Comparison of ENCODE assay signal across 11 cellular contexts in genomic region chr3:186616299-186616617, GRCh38. TPM values are rescaled to one million over a fixed set of nuclear protein-coding genes. Genes with fewer than 3 reads are reported as not detected.
A peak's percentile ranks its signal among the peaks of the same experiment; 100 is the strongest.
DNase-seq lines count a peak whose midpoint lies in the region; ATAC-seq and TF ChIP-seq lines count a peak whose summit lies in the region.
"Had no signal": no experiment of that assay in that cellular context is flagged by ENCODE, and none has a peak within 500 bp of the region (broad histone marks: within the 10 kb centered on the region; RNA-seq: fewer than 3 reads in every experiment).

No MANE protein-coding gene starts in this region.

- peaks cover 10% of the 10 kb centered on the region; the same call in 1 of the 2 replicates for H3F3A ChIP-seq in PC-9 (ENCODE audit: insufficient read depth, low read depth)

- no peak for ATAC-seq in natural killer cell treated with Interleukin-12 subunit alpha and Interleukin-12 subunit beta and Interleukin-15 and Interleukin-18, amount 100 ng/mL, for 72 hours
- ATAC-seq in natural killer cell: no peak
- ATAC-seq in stimulated activated memory B cell treated with anti-CD40 and anti-IgM and Interleukin-4, amounts not matched to agents 10 μg/mL and 1 μg/mL and 100 μg/mL, for 72 hours: no peak

- H3K27ac ChIP-seq in PC-9: no peak overlapping the region
- H3K27ac ChIP-seq: BLaER1 treated with 17β-estradiol and CSF1 and Interleukin-3, amounts not matched to agents 10 nM and 100 nM had no signal

- H3K27me3 Mint-ChIP-seq in natural killer cell treated with Interleukin-12 subunit alpha and Interleukin-12 subunit beta and Interleukin-15 and Interleukin-18, amount 100 ng/mL, for 72 hours: peaks cover 41 to 51% of the 10 kb centered on the region in 2 donors
- peaks cover 41 to 58% of the 10 kb centered on the region in 2 donors for H3K27me3 Mint-ChIP-seq in natural killer cell (ENCODE audit: low read depth in 2 of 2)
- H3K27me3 Mint-ChIP-seq in stimulated activated memory B cell treated with anti-CD40 and anti-IgM and Interleukin-4, amounts not matched to agents 10 μg/mL and 1 μg/mL and 100 μg/mL, for 72 hours: peaks cover 18% of the 10 kb centered on the region

- H3K9me3 ChIP-seq in PC-9 (ENCODE audit: insufficient read depth, low read depth): no peaks in the 10 kb centered on the region
- H3K9me3 ChIP-seq: BLaER1 treated with 17β-estradiol and CSF1 and Interleukin-3, amounts not matched to agents 10 nM and 100 nM had no signal

- no peak overlapping the region for H3K27ac Mint-ChIP-seq in natural killer cell treated with Interleukin-12 subunit alpha and Interleukin-12 subunit beta and Interleukin-15 and Interleukin-18, amount 100 ng/mL, for 72 hours
- no peak overlapping the region for H3K27ac Mint-ChIP-seq in natural killer cell
- H3K27ac Mint-ChIP-seq in stimulated activated memory B cell treated with anti-CD40 and anti-IgM and Interleukin-4, amounts not matched to agents 10 μg/mL and 1 μg/mL and 100 μg/mL, for 72 hours: peak overlapping the region; percentile 72

- H3K9me2 ChIP-seq in PC-9 (ENCODE audit: insufficient read depth): no peaks in the 10 kb centered on the region

- intact Hi-C loops in natural killer cell (cut with micrococcal nuclease): loop anchor here (2.0 to 5.0 kb wide), 3 partner anchors 359 to 639 kb away; no protein-coding TSS in a partner anchor
- intact Hi-C loops in PC-9 (cut with micrococcal nuclease; ENCODE audit: unreplicated experiment): loop anchor here (2.0 to 10.0 kb wide), 6 partner anchors 29 to 1099 kb away; partner anchors contain the start of genes RFC4 and ST6GAL1

- POLR2A ChIA-PET in PC-9 (lab: Charles Lee; ENCODE audit: unreplicated experiment): interaction anchor here (0.5 to 0.9 kb wide), 5 partner anchors 26 to 174 kb away, joined by 3 to 9 read pairs (median 3); no protein-coding TSS in a partner anchor

- DNase-seq in natural killer cell treated with Interleukin-12 subunit alpha and Interleukin-12 subunit beta and Interleukin-15 and Interleukin-18, amount 100 ng/mL, for 72 hours (ENCODE audit: low spot score): no peak
- no peak for DNase-seq in natural killer cell
- no peak for DNase-seq in PC-9
- no peak for DNase-seq in LoVo (ENCODE audit: low spot score)
- no peak for DNase-seq in cerebellum (ENCODE audit: low spot score)
- DNase-seq: NCI-H524 treated with DMSO at 0.1 percent for 48 hours had no signal

- H3K4me1 Mint-ChIP-seq in natural killer cell treated with Interleukin-12 subunit alpha and Interleukin-12 subunit beta and Interleukin-15 and Interleukin-18, amount 100 ng/mL, for 72 hours (ENCODE audit: low read depth in 2 of 2): peaks cover 12 to 26% of the 10 kb centered on the region in 2 donors
- H3K4me1 Mint-ChIP-seq in natural killer cell: peaks cover 13 to 18% of the 10 kb centered on the region in 2 donors
- H3K4me1 Mint-ChIP-seq in stimulated activated memory B cell treated with anti-CD40 and anti-IgM and Interleukin-4, amounts not matched to agents 10 μg/mL and 1 μg/mL and 100 μg/mL, for 72 hours: peaks cover 21% of the 10 kb centered on the region

- H3K79me2 ChIP-seq in PC-9 (ENCODE audit: low read depth): no peaks in the 10 kb centered on the region

- no TSS peak for BruUV-seq in PC-9 (replicated peaks; lab: Mats Ljungman, UMichigan)

- no peaks in the 10 kb centered on the region for H3K9me3 Mint-ChIP-seq in natural killer cell treated with Interleukin-12 subunit alpha and Interleukin-12 subunit beta and Interleukin-15 and Interleukin-18, amount 100 ng/mL, for 72 hours
- no peaks in the 10 kb centered on the region for H3K9me3 Mint-ChIP-seq in natural killer cell
- H3K9me3 Mint-ChIP-seq in stimulated activated memory B cell treated with anti-CD40 and anti-IgM and Interleukin-4, amounts not matched to agents 10 μg/mL and 1 μg/mL and 100 μg/mL, for 72 hours: no peaks in the 10 kb centered on the region
- H3K9me3 Mint-ChIP-seq: T-cell had no signal

- CTCF ChIA-PET in PC-9 (lab: Charles Lee): interaction anchor here (0.9 to 2.9 kb wide), 12 partner anchors 19 to 374 kb away, joined by 4 to 16 read pairs (median 10); no protein-coding TSS in a partner anchor

- H3K27me3 ChIP-seq in PC-9 (ENCODE audit: insufficient read depth, low read depth): no peaks in the 10 kb centered on the region

- H3K4me3 ChIP-seq in PC-9: no peak overlapping the region
- H3K4me3 ChIP-seq: BLaER1 treated with 17β-estradiol and CSF1 and Interleukin-3, amounts not matched to agents 10 nM and 100 nM had no signal

- H4K20me1 ChIP-seq in PC-9 (ENCODE audit: insufficient read depth): no peaks in the 10 kb centered on the region
- H4K20me1 ChIP-seq: BLaER1 treated with 17β-estradiol and CSF1 and Interleukin-3, amounts not matched to agents 10 nM and 100 nM had no signal

- H3K36me3 ChIP-seq in PC-9 (ENCODE audit: low read depth): no peaks in the 10 kb centered on the region
- H3K36me3 ChIP-seq: BLaER1 treated with 17β-estradiol and CSF1 and Interleukin-3, amounts not matched to agents 10 nM and 100 nM had no signal

- TF ChIP-seq CTCF in natural killer cell (IDR thresholded peaks at IDR 0.05) (no peak), PC-9 (conservative IDR thresholded peaks at IDR 0.05) (no peak)

- H2AFZ ChIP-seq in PC-9: no peak overlapping the region

- H3K4me1 ChIP-seq in PC-9 (replicated peaks; ENCODE audit: insufficient read depth): peaks cover 16% of the 10 kb centered on the region

- peak overlapping the region; percentile 15 for H3K4me3 Mint-ChIP-seq in natural killer cell treated with Interleukin-12 subunit alpha and Interleukin-12 subunit beta and Interleukin-15 and Interleukin-18, amount 100 ng/mL, for 72 hours
- no peak overlapping the region for H3K4me3 Mint-ChIP-seq in natural killer cell
- H3K4me3 Mint-ChIP-seq in stimulated activated memory B cell treated with anti-CD40 and anti-IgM and Interleukin-4, amounts not matched to agents 10 μg/mL and 1 μg/mL and 100 μg/mL, for 72 hours: no peak overlapping the region

- peak overlapping the region; percentile 68; the same call in 1 of the 2 replicates for H3K4me2 ChIP-seq in PC-9

- H3K36me3 Mint-ChIP-seq in natural killer cell treated with Interleukin-12 subunit alpha and Interleukin-12 subunit beta and Interleukin-15 and Interleukin-18, amount 100 ng/mL, for 72 hours: no peaks in the 10 kb centered on the region
- H3K36me3 Mint-ChIP-seq in natural killer cell: no peaks in the 10 kb centered on the region
- no peaks in the 10 kb centered on the region for H3K36me3 Mint-ChIP-seq in stimulated activated memory B cell treated with anti-CD40 and anti-IgM and Interleukin-4, amounts not matched to agents 10 μg/mL and 1 μg/mL and 100 μg/mL, for 72 hours
- H3K36me3 Mint-ChIP-seq: T-cell had no signal

RNA-seq across cellular contexts. Expression of gene AHSG, which starts 3.4 kb away (rescaled TPM):
- total RNA-seq in natural killer cell treated with Interleukin-12 subunit alpha and Interleukin-12 subunit beta and Interleukin-15 and Interleukin-18, amount 100 ng/mL, for 72 hours: not detected
- not detected for total RNA-seq in natural killer cell
- not detected in 2 replicates for total RNA-seq in PC-9 (2021)
- total RNA-seq in cerebellum: 0.27 TPM
- total RNA-seq: Right ventricle myocardium inferior had no signal

RNA-seq across cellular contexts. Expression of gene FETUB, which starts 23.9 kb away (rescaled TPM):
- not detected for total RNA-seq in natural killer cell treated with Interleukin-12 subunit alpha and Interleukin-12 subunit beta and Interleukin-15 and Interleukin-18, amount 100 ng/mL, for 72 hours
- total RNA-seq in natural killer cell (not detected), PC-9 (2021) (not detected in 2 replicates), cerebellum (not detected)
- total RNA-seq: K562, Right ventricle myocardium inferior, T-cell had no signal

RNA-seq across cellular contexts. Expression of gene DNAJB11, which starts 45.7 kb away (rescaled TPM):
- total RNA-seq in natural killer cell treated with Interleukin-12 subunit alpha and Interleukin-12 subunit beta and Interleukin-15 and Interleukin-18, amount 100 ng/mL, for 72 hours: 10 to 100 TPM; 84.2 to 99.6 TPM
- total RNA-seq in natural killer cell (100 to 1,000 TPM in 2 of 3 donors, 10 to 100 TPM in 1; 85.9 to 112 (median 111) TPM), PC-9 (2021) (53.8 and 71.3 TPM in 2 replicates), cerebellum (30.1 TPM)

RNA-seq across cellular contexts. Expression of gene TBCCD1, which starts 49.1 kb away (rescaled TPM):
- 10 to 100 TPM; 16.3 to 21.8 TPM for total RNA-seq in natural killer cell treated with Interleukin-12 subunit alpha and Interleukin-12 subunit beta and Interleukin-15 and Interleukin-18, amount 100 ng/mL, for 72 hours
- total RNA-seq in natural killer cell (10 to 100 TPM; 16.8 to 23.0 (median 20.3) TPM), PC-9 (2021) (11.1 and 16.2 TPM in 2 replicates), cerebellum (24.4 TPM)

RNA-seq across cellular contexts. Expression of gene HRG, which starts 49.6 kb away (rescaled TPM):
- total RNA-seq in natural killer cell treated with Interleukin-12 subunit alpha and Interleukin-12 subunit beta and Interleukin-15 and Interleukin-18, amount 100 ng/mL, for 72 hours: not detected
- total RNA-seq in natural killer cell: not detected
- total RNA-seq in PC-9 (2021): 0.58 and 1.3 TPM in 2 replicates
- not detected for total RNA-seq in cerebellum
- total RNA-seq: K562, Right ventricle myocardium inferior had no signal
